In genomic region chr7:134280508-134280907, GRCh38 we compare ENCODE assay signal across 30 cellular contexts.
"Had no signal": no experiment of that assay in that cellular context is flagged by ENCODE, and none has a peak within 500 bp of the region (broad histone marks: within the 10 kb centered on the region; RNA-seq: fewer than 3 reads in every experiment).

No MANE protein-coding gene starts in this region.

- H3K9me3 ChIP-seq: adrenal gland, ascending aorta, body of pancreas, breast epithelium had no signal

- H3K4me3 ChIP-seq: adrenal gland, ascending aorta, body of pancreas, breast epithelium, cardiac muscle cell had no signal

- DNase-seq: activated effector memory CD4-positive, alpha-beta T cell treated with anti-CD3 and anti-CD28 coated beads, Interleukin-2, amount 50 U/mL, for 16 hours; activated effector memory CD4-positive, alpha-beta T cell treated with Interleukin-2 at 50 U/mL for 16 hours; activated gamma-delta T cell; activated gamma-delta T cell treated with Interleukin-2 at 50 U/mL for 16 hours; activated naive CD4-positive, alpha-beta T cell; activated naive CD4-positive, alpha-beta T cell treated with anti-CD3 and anti-CD28 coated beads for 36 hours; activated naive CD4-positive, alpha-beta T cell treated with anti-CD3 and anti-CD28 coated beads, Interleukin-2, amount 10 ng/mL, durations not matched to agents 7 days and 5 days; activated naive CD4-positive, alpha-beta T cell treated with anti-CD3 and anti-CD28 coated beads, Interleukin-2, amount 50 U/mL, for 16 hours; activated naive CD4-positive, alpha-beta T cell treated with Interleukin-2 at 50 U/mL for 16 hours; activated naive CD8-positive, alpha-beta T cell treated with anti-CD3 and anti-CD28 coated beads for 36 hours; activated naive CD8-positive, alpha-beta T cell treated with anti-CD3 and anti-CD28 coated beads, Interleukin-2, amount 10 ng/mL, durations not matched to agents 7 days and 5 days; activated naive CD8-positive, alpha-beta T cell treated with anti-CD3 and anti-CD28 coated beads, Interleukin-2, amount 50 U/mL, for 24 hours; activated T-cell treated with anti-CD3 and anti-CD28 coated beads, Interleukin-2, amount 50 U/mL, for 1 hour; activated T-cell treated with anti-CD3 and anti-CD28 coated beads, Interleukin-2, amount 50 U/mL, for 24 hours; activated T-cell treated with anti-CD3 and anti-CD28 coated beads, Interleukin-2, amount 50 U/mL, for 4 hours; activated T-cell treated with anti-CD3 and anti-CD28 coated beads, Interleukin-2, amount 50 U/mL, for 48 hours; activated T-cell treated with anti-CD3 and anti-CD28 coated beads, Interleukin-2, amount 50 U/mL, for 72 hours; adrenal gland; amniotic stem cell; amygdala; anterior cingulate cortex; aorta; body of pancreas; brain microvascular endothelial cell; caudate nucleus; central memory CD4-positive, alpha-beta T cell; cerebellar nuclear complex had no signal

- H3K36me3 ChIP-seq: adrenal gland, ascending aorta, brain microvascular endothelial cell, breast epithelium, cardiac muscle cell had no signal

- H3K27ac ChIP-seq: adrenal gland, ascending aorta, body of pancreas, brain microvascular endothelial cell, breast epithelium, cardiac muscle cell had no signal

- H3K27me3 ChIP-seq: ascending aorta, body of pancreas, brain microvascular endothelial cell, breast epithelium, cardiac muscle cell had no signal
